In genomic region chr1:32074841-32075240, GRCh38 we compare ENCODE assay signal across 20 cellular contexts. TPM values are rescaled to one million over a fixed set of nuclear protein-coding genes. Genes with fewer than 3 reads are reported as not detected.
DNase-seq lines count a peak whose midpoint lies in the region; ATAC-seq and TF ChIP-seq lines count a peak whose summit lies in the region.
"Had no signal": no experiment of that assay in that cellular context is flagged by ENCODE, and none has a peak within 500 bp of the region (broad histone marks: within the 10 kb centered on the region; RNA-seq: fewer than 3 reads in every experiment).

No MANE protein-coding gene starts in this region.

- H3K27ac Mint-ChIP-seq in activated CD4-positive, alpha-beta T cell treated with anti-CD3 and anti-CD28 coated beads for 36 hours, result peak overlapping the region; percentile 7
- peak overlapping the region; percentile 49 for H3K27ac Mint-ChIP-seq in CD8-positive, alpha-beta T cell
- peak overlapping the region; percentile 38 for H3K27ac Mint-ChIP-seq in activated naive CD8-positive, alpha-beta T cell treated with anti-CD3 and anti-CD28 coated beads, Interleukin-2, amount 10 ng/mL, durations not matched to agents 7 days and 5 days
- peak overlapping the region; percentile 3 to 89 for H3K27ac Mint-ChIP-seq in natural killer cell treated with Interleukin-12 subunit alpha and Interleukin-12 subunit beta and Interleukin-15 and Interleukin-18, amount 100 ng/mL, for 72 hours
- peak overlapping the region in 2 of 7 donors; percentile 2 to 64 for H3K27ac Mint-ChIP-seq in CD14-positive monocyte

- H3K9me3 Mint-ChIP-seq in activated CD4-positive, alpha-beta T cell treated with anti-CD3 and anti-CD28 coated beads for 36 hours (ENCODE audit: low read depth), result no peaks in the 10 kb centered on the region
- no peaks in the 10 kb centered on the region for H3K9me3 Mint-ChIP-seq in CD8-positive, alpha-beta T cell
- H3K9me3 Mint-ChIP-seq in activated naive CD8-positive, alpha-beta T cell treated with anti-CD3 and anti-CD28 coated beads, Interleukin-2, amount 10 ng/mL, durations not matched to agents 7 days and 5 days, result no peaks in the 10 kb centered on the region
- H3K9me3 Mint-ChIP-seq in natural killer cell treated with Interleukin-12 subunit alpha and Interleukin-12 subunit beta and Interleukin-15 and Interleukin-18, amount 100 ng/mL, for 72 hours, result no peaks in the 10 kb centered on the region
- peaks cover 0 to 1% (median 0%) of the 10 kb centered on the region in 7 donors for H3K9me3 Mint-ChIP-seq in CD14-positive monocyte

- peaks cover 16% of the 10 kb centered on the region for H3K36me3 ChIP-seq in CD8-positive, alpha-beta T cell (ENCODE audit: insufficient read depth, low read length)
- peaks cover 0 to 33% of the 10 kb centered on the region in 2 donors for H3K36me3 ChIP-seq in gastrocnemius medialis

- no peak for TF ChIP-seq POLR2A in gastrocnemius medialis (IDR thresholded peaks at IDR 0.05)

- ATAC-seq in activated CD4-positive, alpha-beta T cell treated with anti-CD3 and anti-CD28 coated beads for 36 hours, result no peak
- ATAC-seq in CD8-positive, alpha-beta T cell, result no peak
- ATAC-seq in activated naive CD8-positive, alpha-beta T cell treated with anti-CD3 and anti-CD28 coated beads, Interleukin-2, amount 10 ng/mL, durations not matched to agents 7 days and 5 days (ENCODE audit: low read depth), result no peak
- no peak for ATAC-seq in natural killer cell treated with Interleukin-12 subunit alpha and Interleukin-12 subunit beta and Interleukin-15 and Interleukin-18, amount 100 ng/mL, for 72 hours
- ATAC-seq in gastrocnemius medialis, result no peak
- ATAC-seq: A549; activated CD4-positive, CD25-positive, alpha-beta regulatory T cell treated with anti-CD3 and anti-CD28 coated beads, Interleukin-2, amount 50 U/mL, for 24 hours had no signal

- peaks cover 18% of the 10 kb centered on the region for H3K36me3 Mint-ChIP-seq in activated CD4-positive, alpha-beta T cell treated with anti-CD3 and anti-CD28 coated beads for 36 hours (ENCODE audit: low read depth)
- H3K36me3 Mint-ChIP-seq in CD8-positive, alpha-beta T cell, result peaks cover 50% of the 10 kb centered on the region
- peaks cover 15% of the 10 kb centered on the region for H3K36me3 Mint-ChIP-seq in activated naive CD8-positive, alpha-beta T cell treated with anti-CD3 and anti-CD28 coated beads, Interleukin-2, amount 10 ng/mL, durations not matched to agents 7 days and 5 days
- peaks cover 6% of the 10 kb centered on the region for H3K36me3 Mint-ChIP-seq in natural killer cell treated with Interleukin-12 subunit alpha and Interleukin-12 subunit beta and Interleukin-15 and Interleukin-18, amount 100 ng/mL, for 72 hours
- H3K36me3 Mint-ChIP-seq in CD14-positive monocyte, result peaks cover 38 to 44% of the 10 kb centered on the region in 2 donors

- H3K27ac ChIP-seq in CD8-positive, alpha-beta T cell (ENCODE audit: low read depth, low read length), result no peak overlapping the region
- H3K27ac ChIP-seq in gastrocnemius medialis, result no peak overlapping the region
- H3K27ac ChIP-seq: A549, adrenal gland, HL-60, PC-9, suprapubic skin had no signal

- POLR2A ChIA-PET in activated CD4-positive, alpha-beta T cell treated with anti-CD3 and anti-CD28 coated beads for 36 hours (lab: Charles Lee), result interaction anchor here (0.6 kb wide), 1 partner anchor 176 kb away, joined by 5 read pairs; no protein-coding TSS in a partner anchor
- POLR2A ChIA-PET in CD8-positive, alpha-beta T cell (lab: Charles Lee), result interaction anchor here (3.9 kb wide), 1 partner anchor 34 kb away, joined by 51 read pairs; the partner anchor contains the start of gene KPNA6
- POLR2A ChIA-PET in activated naive CD8-positive, alpha-beta T cell treated with anti-CD3 and anti-CD28 coated beads, Interleukin-2, amount 10 ng/mL, durations not matched to agents 7 days and 5 days (lab: Charles Lee), result interaction anchor here (3.5 kb wide), 1 partner anchor 33 kb away, joined by 36 read pairs; the partner anchor contains the start of gene KPNA6

- TF ChIP-seq CTCF in CD8-positive, alpha-beta T cell (IDR thresholded peaks at IDR 0.05), result no peak
- TF ChIP-seq CTCF in gastrocnemius medialis (IDR thresholded peaks at IDR 0.05 in 4 of 5, conservative IDR thresholded peaks at IDR 0.05 in 1 of 5) (no peak), CD14-positive monocyte (IDR thresholded peaks at IDR 0.05) (no peak)

- intact Hi-C loops in activated CD4-positive, alpha-beta T cell treated with anti-CD3 and anti-CD28 coated beads for 36 hours (cut with DNase I, micrococcal nuclease), result loop anchor here in 1 of 2 experiments (5.0 kb wide), 2 partner anchors 258 to 1008 kb away; partner anchors contain the start of genes PUM1 and SPOCD1
- intact Hi-C loops in CD8-positive, alpha-beta T cell (cut with DNase I, micrococcal nuclease), result loop anchor here (5.0 to 10.0 kb wide), 4 partner anchors 130 to 1360 kb away; partner anchors contain the start of genes ADGRB2 (in 1 of the 2), CCDC28B (in 1 of the 2), DCDC2B (in 1 of the 2) and IQCC (in 1 of the 2)
- intact Hi-C loops in gastrocnemius medialis (cut with DNase I; ENCODE audit: low total_unique reads), result loop anchor here (5.0 kb wide), 1 partner anchor 148 kb away; no protein-coding TSS in a partner anchor
- intact Hi-C loops in CD14-positive monocyte (cut with micrococcal nuclease), result loop anchor here in 1 of 2 donors (5.0 kb wide), 1 partner anchor 32 kb away; the partner anchor contains the start of gene KPNA6

- H3K27me3 ChIP-seq in CD8-positive, alpha-beta T cell (ENCODE audit: insufficient read depth, low read length), result no peaks in the 10 kb centered on the region
- no peaks in the 10 kb centered on the region for H3K27me3 ChIP-seq in gastrocnemius medialis
- H3K27me3 ChIP-seq: adrenal gland, suprapubic skin had no signal

- H3K4me1 Mint-ChIP-seq in activated CD4-positive, alpha-beta T cell treated with anti-CD3 and anti-CD28 coated beads for 36 hours, result peaks cover 37% of the 10 kb centered on the region
- H3K4me1 Mint-ChIP-seq in CD8-positive, alpha-beta T cell (ENCODE audit: low read depth), result peaks cover 32% of the 10 kb centered on the region
- H3K4me1 Mint-ChIP-seq in activated naive CD8-positive, alpha-beta T cell treated with anti-CD3 and anti-CD28 coated beads, Interleukin-2, amount 10 ng/mL, durations not matched to agents 7 days and 5 days, result peaks cover 37% of the 10 kb centered on the region
- peaks cover 30 to 31% of the 10 kb centered on the region in 2 donors for H3K4me1 Mint-ChIP-seq in natural killer cell treated with Interleukin-12 subunit alpha and Interleukin-12 subunit beta and Interleukin-15 and Interleukin-18, amount 100 ng/mL, for 72 hours (ENCODE audit: low read depth in 2 of 2)
- peaks cover 39% of the 10 kb centered on the region for H3K4me1 Mint-ChIP-seq in CD14-positive monocyte

- in situ Hi-C loops in gastrocnemius medialis (cut with MboI; ENCODE audit: low sequenced_read_pairs in 4 of 4), result no loop called here

- no peak overlapping the region for H3K4me3 ChIP-seq in CD8-positive, alpha-beta T cell (ENCODE audit: low read depth, low read length)
- H3K4me3 ChIP-seq in gastrocnemius medialis, result no peak overlapping the region
- H3K4me3 ChIP-seq: A549, adrenal gland, PC-9, suprapubic skin had no signal

- CTCF ChIA-PET in activated CD4-positive, alpha-beta T cell treated with anti-CD3 and anti-CD28 coated beads for 36 hours (lab: Charles Lee), result interaction anchor here (0.7 to 3.5 kb wide), 4 partner anchors 34 to 142 kb away, joined by 3 to 15 read pairs (median 9); partner anchors contain the start of gene KPNA6
- CTCF ChIA-PET in CD8-positive, alpha-beta T cell (lab: Charles Lee), result interaction anchor here (1.6 kb wide), 1 partner anchor 35 kb away, joined by 9 read pairs; the partner anchor contains the start of gene KPNA6

- H3K27me3 Mint-ChIP-seq in activated CD4-positive, alpha-beta T cell treated with anti-CD3 and anti-CD28 coated beads for 36 hours, result no peaks in the 10 kb centered on the region
- H3K27me3 Mint-ChIP-seq in CD8-positive, alpha-beta T cell (ENCODE audit: low read depth), result no peaks in the 10 kb centered on the region
- H3K27me3 Mint-ChIP-seq in activated naive CD8-positive, alpha-beta T cell treated with anti-CD3 and anti-CD28 coated beads, Interleukin-2, amount 10 ng/mL, durations not matched to agents 7 days and 5 days, result peaks cover 5% of the 10 kb centered on the region
- no peaks in the 10 kb centered on the region for H3K27me3 Mint-ChIP-seq in natural killer cell treated with Interleukin-12 subunit alpha and Interleukin-12 subunit beta and Interleukin-15 and Interleukin-18, amount 100 ng/mL, for 72 hours
- peaks cover 2 to 6% (median 5%) of the 10 kb centered on the region in 3 donors for H3K27me3 Mint-ChIP-seq in CD14-positive monocyte (ENCODE audit: low read depth in 3 of 3)

- no peaks in the 10 kb centered on the region for H3K9me3 ChIP-seq in CD8-positive, alpha-beta T cell (ENCODE audit: low read length)
- H3K9me3 ChIP-seq in gastrocnemius medialis, result no peaks in the 10 kb centered on the region
- H3K9me3 ChIP-seq: A549, adrenal gland, suprapubic skin had no signal

- no peak for DNase-seq in activated CD4-positive, alpha-beta T cell treated with anti-CD3 and anti-CD28 coated beads for 36 hours
- no peak for DNase-seq in activated CD4-positive, alpha-beta T cell treated with anti-CD3 and anti-CD28 coated beads, Interleukin-2, amount 50 U/mL, for 4 hours
- no peak for DNase-seq in CD8-positive, alpha-beta T cell
- DNase-seq in activated naive CD8-positive, alpha-beta T cell treated with anti-CD3 and anti-CD28 coated beads, Interleukin-2, amount 10 ng/mL, durations not matched to agents 7 days and 5 days, result no peak
- DNase-seq in natural killer cell treated with Interleukin-12 subunit alpha and Interleukin-12 subunit beta and Interleukin-15 and Interleukin-18, amount 100 ng/mL, for 72 hours (ENCODE audit: low spot score), result no peak
- DNase-seq in gastrocnemius medialis (no peak), CD14-positive monocyte (ENCODE audit: low spot score) (no peak), dedifferentiated amniotic fluid mesenchymal stem cell (ENCODE audit: extremely low spot score) (no peak)
- DNase-seq: adrenal gland, DMS79 treated with DMSO at 0.1 percent for 48 hours, mesenchymal stem cell, MM.1S, NCI-H1694 treated with DMSO at 0.1 percent for 48 hours, NCI-H2227 treated with DMSO at 0.1 percent for 48 hours, NCI-H774, PC-9 had no signal

- no peak overlapping the region for H3K4me3 Mint-ChIP-seq in activated CD4-positive, alpha-beta T cell treated with anti-CD3 and anti-CD28 coated beads for 36 hours
- H3K4me3 Mint-ChIP-seq in CD8-positive, alpha-beta T cell, result peak overlapping the region; percentile 50
- peak overlapping the region; percentile 94 for H3K4me3 Mint-ChIP-seq in activated naive CD8-positive, alpha-beta T cell treated with anti-CD3 and anti-CD28 coated beads, Interleukin-2, amount 10 ng/mL, durations not matched to agents 7 days and 5 days
- peak overlapping the region; percentile 89 for H3K4me3 Mint-ChIP-seq in natural killer cell treated with Interleukin-12 subunit alpha and Interleukin-12 subunit beta and Interleukin-15 and Interleukin-18, amount 100 ng/mL, for 72 hours
- H3K4me3 Mint-ChIP-seq in CD14-positive monocyte, result no peak overlapping the region

- peaks cover 18% of the 10 kb centered on the region for H3K4me1 ChIP-seq in CD8-positive, alpha-beta T cell (ENCODE audit: insufficient read depth, low read length)
- peaks cover 12 to 18% of the 10 kb centered on the region in 2 donors for H3K4me1 ChIP-seq in gastrocnemius medialis

RNA-seq across cellular contexts. Expression of gene TMEM39B, which starts 2.1 kb away (rescaled TPM):
- total RNA-seq in activated CD4-positive, alpha-beta T cell treated with anti-CD3 and anti-CD28 coated beads for 36 hours, result 10 to 100 TPM; 25.2 to 29.8 TPM
- total RNA-seq in CD8-positive, alpha-beta T cell, result 1 to 10 TPM; 6.6 to 7.6 TPM
- total RNA-seq in activated naive CD8-positive, alpha-beta T cell treated with anti-CD3 and anti-CD28 coated beads, Interleukin-2, amount 10 ng/mL, durations not matched to agents 7 days and 5 days, result 10 to 100 TPM; 27.1 to 28.4 TPM
- total RNA-seq in natural killer cell treated with Interleukin-12 subunit alpha and Interleukin-12 subunit beta and Interleukin-15 and Interleukin-18, amount 100 ng/mL, for 72 hours, result 10 to 100 TPM; 20.5 to 26.9 TPM
- total RNA-seq in gastrocnemius medialis, result 10 to 100 TPM in 2 of 4 donors, 1 to 10 TPM in 2; 2.5 to 11.1 (median 6.7) TPM
- polyA plus RNA-seq in CD14-positive monocyte, result 1 to 10 TPM; 3.3 to 3.4 TPM

RNA-seq across cellular contexts. Expression of gene KPNA6, which starts 33.0 kb away (rescaled TPM):
- 10 to 100 TPM; 70.0 to 78.3 TPM for total RNA-seq in activated CD4-positive, alpha-beta T cell treated with anti-CD3 and anti-CD28 coated beads for 36 hours
- 10 to 100 TPM; 51.7 to 58.7 TPM for total RNA-seq in CD8-positive, alpha-beta T cell
- 10 to 100 TPM; 63.8 to 69.8 TPM for total RNA-seq in activated naive CD8-positive, alpha-beta T cell treated with anti-CD3 and anti-CD28 coated beads, Interleukin-2, amount 10 ng/mL, durations not matched to agents 7 days and 5 days
- total RNA-seq in natural killer cell treated with Interleukin-12 subunit alpha and Interleukin-12 subunit beta and Interleukin-15 and Interleukin-18, amount 100 ng/mL, for 72 hours, result 10 to 100 TPM; 80.9 to 88.9 TPM
- 10 to 100 TPM; 67.3 to 80.7 (median 74.4) TPM for total RNA-seq in gastrocnemius medialis
- 10 to 100 TPM; 20.2 to 26.7 TPM for polyA plus RNA-seq in CD14-positive monocyte

Comparison
In these comparisons a context has a peak if more than half of its experiments do, and no peak if none do; other contexts are left out.
1. H3K4me3 Mint-ChIP-seq: peak in CD8-positive, alpha-beta T cell (single experiment), activated naive CD8-positive, alpha-beta T cell treated with anti-CD3 and anti-CD28 coated beads, Interleukin-2, amount 10 ng/mL, durations not matched to agents 7 days and 5 days (single experiment) and natural killer cell treated with Interleukin-12 subunit alpha and Interleukin-12 subunit beta and Interleukin-15 and Interleukin-18, amount 100 ng/mL, for 72 hours (single experiment); none in activated CD4-positive, alpha-beta T cell treated with anti-CD3 and anti-CD28 coated beads for 36 hours (single experiment) and CD14-positive monocyte (0 of 2).